ENCODE assay signal across 7 cellular contexts in the genomic region with DNA sequence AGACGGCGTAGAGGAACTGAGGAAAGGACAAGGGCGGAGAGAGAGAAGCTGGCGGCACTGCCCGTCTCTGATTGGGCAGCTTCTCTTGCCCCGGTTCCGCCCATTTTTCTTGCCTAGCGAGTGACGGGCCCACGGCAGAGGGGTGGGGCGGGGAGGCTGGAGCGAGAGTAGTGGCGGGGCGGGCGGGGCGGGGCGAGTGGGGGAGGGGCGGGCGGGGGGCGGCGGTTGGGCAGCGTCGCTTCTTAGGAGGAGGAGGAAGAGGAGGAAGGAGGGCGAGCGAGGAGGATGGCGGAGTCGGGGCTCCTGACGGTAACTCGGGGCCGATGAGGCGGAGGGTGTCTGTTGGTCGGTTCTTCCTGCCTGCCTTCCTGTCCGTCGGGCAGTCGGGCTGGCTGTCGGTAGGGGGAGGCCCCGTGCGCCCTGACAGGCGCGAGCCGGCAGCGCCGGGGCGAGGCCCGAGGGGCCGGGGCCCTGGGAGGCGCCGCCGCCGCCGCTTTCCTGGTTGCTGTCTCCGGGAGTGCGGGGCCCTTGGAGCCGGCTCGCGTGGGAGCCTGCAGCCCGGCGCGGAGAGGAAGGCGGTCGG. TPM values are rescaled to one million over a fixed set of nuclear protein-coding genes. Genes with fewer than 3 reads are reported as not detected.
DNase-seq lines count a peak whose midpoint lies in the region; ATAC-seq, FAIRE-seq and TF ChIP-seq lines count a peak whose summit lies in the region.

Gene SHOC2 (plus strand): TSS at position 256 of the 583 bp plus-strand sequence. CDS start 44,755 bp downstream, outside the sequence.

- H3K27me3 ChIP-seq in OCI-LY3 (ENCODE audit: low read depth, low read length), result no peaks in the 10 kb centered on the region
- H3K27me3 ChIP-seq in gastroesophageal sphincter, result no peaks in the 10 kb centered on the region
- H3K27me3 ChIP-seq in pancreas, result no peaks in the 10 kb centered on the region
- no peaks in the 10 kb centered on the region for H3K27me3 ChIP-seq in upper lobe of right lung

- intact Hi-C loops in pancreas (cut with DNase I), result no loop called here
- intact Hi-C loops in upper lobe of right lung (cut with DNase I), result no loop called here

- peak; percentile 79 for DNase-seq in GM18507 (ENCODE audit: extremely low spot score, insufficient read length, low read depth)
- DNase-seq in activated gamma-delta T cell (lab: John Stamatoyannopoulos, UW), result peak; percentile 88
- DNase-seq in pancreas, result peak; percentile 91 to 100 (median 99)
- peak; percentile 100 for DNase-seq in upper lobe of right lung

- H3K9me3 ChIP-seq in OCI-LY3 (ENCODE audit: insufficient read depth, low read length), result no peaks in the 10 kb centered on the region
- H3K9me3 ChIP-seq in gastroesophageal sphincter, result no peaks in the 10 kb centered on the region
- H3K9me3 ChIP-seq in pancreas, result no peaks in the 10 kb centered on the region
- no peaks in the 10 kb centered on the region for H3K9me3 ChIP-seq in upper lobe of right lung

- H2AFZ ChIP-seq in OCI-LY3 (ENCODE audit: low read depth, low read length), result peak within 1 kb of the TSS; percentile 82

- H3K79me2 ChIP-seq in OCI-LY3 (ENCODE audit: low read length), result peaks cover 50% of the 10 kb centered on the region

- no peak for TF ChIP-seq EP300 in gastroesophageal sphincter (IDR thresholded peaks at IDR 0.05)

- peak; percentile 8 for ATAC-seq in HG02610 (IDR thresholded peaks at IDR 0.05; ENCODE audit: unreplicated experiment)
- ATAC-seq in gastroesophageal sphincter, result peak; percentile 56
- ATAC-seq in pancreas, result peak; percentile 33 to 56 (median 42)
- ATAC-seq in upper lobe of right lung, result peak; percentile 65

- peak within 1 kb of the TSS; percentile 97 for H3K9ac ChIP-seq in OCI-LY3 (ENCODE audit: low read length)

- H3K4me1 ChIP-seq in OCI-LY3 (ENCODE audit: low read length) (peaks cover 35% of the 10 kb centered on the region), gastroesophageal sphincter (peaks cover 8 to 53% (median 11%) of the 10 kb centered on the region in 3 donors), pancreas (peaks cover 11 to 65% (median 48%) of the 10 kb centered on the region in 3 donors), upper lobe of right lung (peaks cover 27% of the 10 kb centered on the region)

- FAIRE-seq in GM18507 (lab: Jason Lieb, UNC) (no peak), pancreas (lab: Jason Lieb, UNC) (no peak)

- peaks cover 31% of the 10 kb centered on the region for H4K20me1 ChIP-seq in OCI-LY3 (ENCODE audit: insufficient read depth, low read length)

- H3K4me3 ChIP-seq in OCI-LY3 (ENCODE audit: low read length), result peak within 1 kb of the TSS; percentile 99
- peak within 1 kb of the TSS; percentile 62 to 77 for H3K4me3 ChIP-seq in gastroesophageal sphincter
- peak within 1 kb of the TSS; percentile 47 to 76 (median 68) for H3K4me3 ChIP-seq in pancreas
- peak within 1 kb of the TSS; percentile 79 for H3K4me3 ChIP-seq in upper lobe of right lung

- peak; percentile 83 to 84 for TF ChIP-seq POLR2A in gastroesophageal sphincter (IDR thresholded peaks at IDR 0.05)

- peak within 1 kb of the TSS; percentile 84 for H3K4me2 ChIP-seq in OCI-LY3 (ENCODE audit: low read length)

- peak within 1 kb of the TSS; percentile 89 for H3K27ac ChIP-seq in OCI-LY3 (ENCODE audit: low read length)
- peak within 1 kb of the TSS; percentile 90 to 99 (median 98) for H3K27ac ChIP-seq in gastroesophageal sphincter
- peak within 1 kb of the TSS; percentile 98 to 100 (median 99) for H3K27ac ChIP-seq in pancreas
- H3K27ac ChIP-seq in upper lobe of right lung, result peak within 1 kb of the TSS; percentile 100

- H3K36me3 ChIP-seq in OCI-LY3 (replicated peaks; ENCODE audit: low read depth, low read length) (no peaks in the 10 kb centered on the region), gastroesophageal sphincter (peaks cover 0 to 3% of the 10 kb centered on the region in 2 donors), pancreas (no peaks in the 10 kb centered on the region), upper lobe of right lung (no peaks in the 10 kb centered on the region)

- TF ChIP-seq CTCF in OCI-LY3 (IDR thresholded peaks at IDR 0.05; ENCODE audit: low read depth, low read length), result no peak
- peak in 3 of 4 experiments; percentile 34 to 54 (median 44) for TF ChIP-seq CTCF in gastroesophageal sphincter (IDR thresholded peaks at IDR 0.05)
- no peak for TF ChIP-seq CTCF in pancreas (IDR thresholded peaks at IDR 0.05)
- TF ChIP-seq CTCF in upper lobe of right lung (IDR thresholded peaks at IDR 0.05), result peak; percentile 24

- 0% methylated on average over 5 to 8 of the region's 61 CpGs for WGBS in gastroesophageal sphincter (ENCODE audit: low coverage in 1 of 2), 2 donors
- 0 to 1% methylated on average over 26 to 54 of the region's 61 CpGs for WGBS in pancreas, 2 donors

RNA-seq across cellular contexts. Expression of gene SHOC2, which starts in this region (rescaled TPM):
- total RNA-seq in gastroesophageal sphincter, result 10 to 100 TPM; 50.5 to 66.0 (median 58.4) TPM
- 10 to 100 TPM; 22.2 to 39.8 (median 26.4) TPM for total RNA-seq in pancreas
- 10 to 100 TPM in 1 of 2 donors, 1 to 10 TPM in 1; 8.4 to 14.3 TPM for polyA plus RNA-seq in pancreas
- total RNA-seq in upper lobe of right lung, result 58.4 TPM

Comparison
In these comparisons a context has a peak if more than half of its experiments do, and no peak if none do; other contexts are left out.
1. Peak in every context shown above with its lines: DNase-seq, ATAC-seq, H3K4me3 ChIP-seq and H3K27ac ChIP-seq.
2. ATAC-seq: peak in every context shown above with its lines; median percentile 65 in upper lobe of right lung; 56 in gastroesophageal sphincter; 42 in pancreas; 8 in HG02610.
3. CTCF ChIP-seq: peak in gastroesophageal sphincter (3 of 4) and upper lobe of right lung (single experiment); none in OCI-LY3 (single experiment) and pancreas (0 of 4).